In genomic region chr11:112364962-112365481, GRCh38 we compare ENCODE assay signal across 10 cellular contexts.
DNase-seq lines count a peak whose midpoint lies in the region; ATAC-seq and TF ChIP-seq lines count a peak whose summit lies in the region.
"Had no signal": no experiment of that assay in that cellular context is flagged by ENCODE, and none has a peak within 500 bp of the region (broad histone marks: within the 10 kb centered on the region; RNA-seq: fewer than 3 reads in every experiment).

No MANE protein-coding gene starts in this region.

- peak overlapping the region; percentile 32 for H3K4me2 ChIP-seq in PC-3 (ENCODE audit: low read length)

- H3K4me1 ChIP-seq in PC-3 (ENCODE audit: insufficient read depth, low read length) (peaks cover 24% of the 10 kb centered on the region), ovary (ENCODE audit: insufficient read depth) (peaks cover 4% of the 10 kb centered on the region), spleen (no peaks in the 10 kb centered on the region)

- no peak for TF ChIP-seq POLR2A in ovary (IDR thresholded peaks at IDR 0.05)
- TF ChIP-seq POLR2A in spleen (IDR thresholded peaks at IDR 0.05), result no peak

- no peaks in the 10 kb centered on the region for H3K36me3 ChIP-seq in PC-3 (ENCODE audit: low read depth, low read length)
- no peaks in the 10 kb centered on the region for H3K36me3 ChIP-seq in ovary
- peaks cover 0 to 13% (median 0%) of the 10 kb centered on the region in 6 donors for H3K36me3 ChIP-seq in spleen

- ATAC-seq in PC-3 (peak; percentile 98), GM21390 (IDR thresholded peaks at IDR 0.05; ENCODE audit: unreplicated experiment) (no peak)
- ATAC-seq: Right ventricle myocardium inferior had no signal

- H3K27ac ChIP-seq in PC-3 (ENCODE audit: low read length) (peak overlapping the region; percentile 27), ovary (peak overlapping the region; percentile 40 to 82), spleen (peak overlapping the region in 1 of 8 donors; percentile 31)

- H3F3A ChIP-seq in PC-3 (ENCODE audit: low read length, unreplicated experiment), result no peaks in the 10 kb centered on the region

- H2AFZ ChIP-seq in PC-3 (ENCODE audit: low read length), result no peak overlapping the region

- H3K4me3 ChIP-seq in PC-3 (ENCODE audit: low read length) (no peak overlapping the region), epithelial cell of esophagus (ENCODE audit: low read length) (no peak overlapping the region), ovary (no peak overlapping the region), spleen (no peak overlapping the region)

- no peaks in the 10 kb centered on the region for H3K9me3 ChIP-seq in PC-3 (ENCODE audit: low read length)
- no peaks in the 10 kb centered on the region for H3K9me3 ChIP-seq in ovary
- no peaks in the 10 kb centered on the region for H3K9me3 ChIP-seq in spleen

- peak; percentile 39 for DNase-seq in COR-L47 (lab: John Stamatoyannopoulos, UW)
- DNase-seq in PC-3, result peak; percentile 96
- peak; percentile 88 for DNase-seq in epithelial cell of esophagus (ENCODE audit: low read depth)
- peak; percentile 41 to 77 (median 60) for DNase-seq in ovary
- no peak for DNase-seq in cerebellum (ENCODE audit: low spot score)
- no peak for DNase-seq in spleen
- DNase-seq in activated T-cell treated with anti-CD3 and anti-CD28 coated beads, Interleukin-2, amount 50 U/mL, for 1 hour, result no peak
- DNase-seq: NCI-H2171 had no signal

- POLR2A ChIA-PET in PC-3 (lab: Charles Lee; ENCODE audit: unreplicated experiment), result no interaction called here

- no peak for TF ChIP-seq EP300 in ovary (IDR thresholded peaks at IDR 0.05)

- BruUV-seq in PC-3 (replicated peaks; lab: Mats Ljungman, UMichigan), result no TSS peak

- H3K79me2 ChIP-seq in PC-3 (ENCODE audit: low read length), result no peaks in the 10 kb centered on the region

- intact Hi-C loops in PC-3 (cut with micrococcal nuclease) (loop anchor here (1.0 to 2.0 kb wide), 2 partner anchors 47 to 72 kb away; no protein-coding TSS in a partner anchor), ovary (cut with DNase I) (loop anchor here in 1 of 4 donors (2.0 kb wide), 1 partner anchor 74 kb away; no protein-coding TSS in a partner anchor), spleen (cut with DNase I; ENCODE audit: low total_unique reads) (no loop called here)

- no peaks in the 10 kb centered on the region for H4K20me1 ChIP-seq in PC-3 (ENCODE audit: low read length)

- no peaks in the 10 kb centered on the region for H3K9me2 ChIP-seq in PC-3 (replicated peaks; ENCODE audit: low read length)

- CTCF ChIA-PET in PC-3 (lab: Charles Lee), result no interaction called here

- H3K9ac ChIP-seq in PC-3 (ENCODE audit: low read length), result no peak overlapping the region

- 0 out of 2 replicates have a peak, but pooled peaks cover 3% of the 10 kb centered on the region for H3K27me3 ChIP-seq in PC-3 (ENCODE audit: low read length)
- no peaks in the 10 kb centered on the region for H3K27me3 ChIP-seq in ovary
- no peaks in the 10 kb centered on the region for H3K27me3 ChIP-seq in spleen (replicated peaks in 1 of 7)

- TF ChIP-seq CTCF in PC-3 (conservative IDR thresholded peaks at IDR 0.05; ENCODE audit: low read depth, low read length) (no peak), epithelial cell of esophagus (IDR thresholded peaks at IDR 0.05; ENCODE audit: insufficient read depth, low read depth, low read length, missing control alignments) (no peak), ovary (IDR thresholded peaks at IDR 0.05) (no peak), spleen (IDR thresholded peaks at IDR 0.05 in 8 of 11, conservative IDR thresholded peaks at IDR 0.05 in 3 of 11) (no peak)

- WGBS in ovary, 3 donors, result 9 to 20% (median 9%) methylated on average over 7 of the region's 7 CpGs
- WGBS in spleen, 5 donors, result 72 to 89% (median 80%) methylated on average over 7 of the region's 7 CpGs

Comparison
In these comparisons a context has a peak if more than half of its experiments do, and no peak if none do; other contexts are left out.
1. DNase-seq: peak in COR-L47 (single experiment), PC-3 (single experiment), epithelial cell of esophagus (single experiment) and ovary (5 of 5); none in cerebellum (single experiment), spleen (single experiment) and activated T-cell treated with anti-CD3 and anti-CD28 coated beads, Interleukin-2, amount 50 U/mL, for 1 hour (single experiment).